ENCODE assay signal across 23 cellular contexts in genomic region chr7:46156835-46157234, GRCh38.
DNase-seq lines count a peak whose midpoint lies in the region; ATAC-seq, FAIRE-seq and TF ChIP-seq lines count a peak whose summit lies in the region.
"Had no signal": no experiment of that assay in that cellular context is flagged by ENCODE, and none has a peak within 500 bp of the region (broad histone marks: within the 10 kb centered on the region; RNA-seq: fewer than 3 reads in every experiment).

No MANE protein-coding gene starts in this region.

- no peak; a peak in 1 of 4 replicates for TF ChIP-seq EP300 in SK-N-SH (IDR thresholded peaks at IDR 0.05; ENCODE audit: borderline replicate concordance in 1 of 2, low read depth in 1 of 2, low read length in 1 of 2)

- H3K4me3 Mint-ChIP-seq in astrocyte (ENCODE audit: unreplicated experiment) (no peak overlapping the region), Caco-2 (ENCODE audit: unreplicated experiment) (no peak overlapping the region)
- H3K4me3 Mint-ChIP-seq: B cell; CD4-positive, alpha-beta T cell; CD8-positive, alpha-beta T cell had no signal

- no peak overlapping the region for H3K9ac ChIP-seq in SK-N-SH
- H3K9ac ChIP-seq in astrocyte (ENCODE audit: low read length) = no peak overlapping the region
- H3K9ac ChIP-seq: BLaER1 treated with 17β-estradiol and CSF1 and Interleukin-3, amounts not matched to agents 10 nM and 100 nM had no signal

- H3K79me2 ChIP-seq in SK-N-SH (ENCODE audit: insufficient read depth) (no peaks in the 10 kb centered on the region), astrocyte (ENCODE audit: insufficient read depth, low read length) (no peaks in the 10 kb centered on the region)

- no peak for TF ChIP-seq CTCF in SK-N-SH (IDR thresholded peaks at IDR 0.05)
- TF ChIP-seq CTCF in astrocyte (IDR thresholded peaks at IDR 0.05; ENCODE audit: insufficient read depth, low read depth, low read length) = no peak
- TF ChIP-seq CTCF in fibroblast of pulmonary artery (IDR thresholded peaks at IDR 0.05; ENCODE audit: low read length, missing control alignments) = no peak
- no peak for TF ChIP-seq CTCF in Caco-2 (IDR thresholded peaks at IDR 0.05; ENCODE audit: insufficient read depth in 1 of 2, low read depth in 1 of 2, low read length in 1 of 2, severe bottlenecking in 1 of 2, unreplicated experiment in 1 of 2)

- no peak overlapping the region for H3K27ac Mint-ChIP-seq in astrocyte (ENCODE audit: unreplicated experiment)
- no peak overlapping the region for H3K27ac Mint-ChIP-seq in Caco-2 (ENCODE audit: unreplicated experiment)
- H3K27ac Mint-ChIP-seq: B cell; CD4-positive, alpha-beta T cell; CD8-positive, alpha-beta T cell had no signal

- peaks cover 0 to 3% of the 10 kb centered on the region in 2 experiments; a peak in 1 of 4 replicates for H3K4me1 ChIP-seq in SK-N-SH (ENCODE audit: control insufficient read depth in 1 of 2, insufficient read depth in 2 of 2, low read depth in 1 of 2, low read length in 1 of 2)
- H3K4me1 ChIP-seq in astrocyte (ENCODE audit: insufficient read depth, low read length) = no peaks in the 10 kb centered on the region
- H3K4me1 ChIP-seq in Caco-2 = peaks cover 21% of the 10 kb centered on the region

- TF ChIP-seq POLR2A in GM12892 (IDR thresholded peaks at IDR 0.05; ENCODE audit: low read depth, low read length) = no peak

- H3K4me2 ChIP-seq in SK-N-SH (no peak overlapping the region), astrocyte (ENCODE audit: low read length) (no peak overlapping the region)
- H3K4me2 ChIP-seq: A549; BLaER1 treated with 17β-estradiol and CSF1 and Interleukin-3, amounts not matched to agents 10 nM and 100 nM had no signal

- FAIRE-seq in GM12892 (lab: Jason Lieb, UNC) (peak; percentile 9), astrocyte (lab: Jason Lieb, UNC) (peak; percentile 55)
- FAIRE-seq: A549, G401.6, GM12891, GM18507 had no signal

- H3K9me2 ChIP-seq in SK-N-SH = no peaks in the 10 kb centered on the region

- H3K27ac ChIP-seq in SK-N-SH (ENCODE audit: low read depth in 2 of 2, low read length in 1 of 2) (no peak overlapping the region), astrocyte (ENCODE audit: low read depth, low read length) (no peak overlapping the region)
- H3K27ac ChIP-seq: 22Rv1; A549; BLaER1 treated with 17β-estradiol and CSF1 and Interleukin-3, amounts not matched to agents 10 nM and 100 nM; C4-2B had no signal

- no peaks in the 10 kb centered on the region for H3K36me3 ChIP-seq in SK-N-SH (replicated peaks in 1 of 2; ENCODE audit: control insufficient read depth in 1 of 2, insufficient read depth in 2 of 2, low read length in 1 of 2)
- no peaks in the 10 kb centered on the region for H3K36me3 ChIP-seq in astrocyte (ENCODE audit: insufficient read depth, low read length)
- H3K36me3 ChIP-seq in Caco-2 (ENCODE audit: control insufficient read depth, insufficient read depth, low read length) = no peaks in the 10 kb centered on the region
- H3K36me3 ChIP-seq: BLaER1 treated with 17β-estradiol and CSF1 and Interleukin-3, amounts not matched to agents 10 nM and 100 nM had no signal

- no peak for TF ChIP-seq RAD21 in SK-N-SH (IDR thresholded peaks at IDR 0.05; ENCODE audit: low read length)

- no TSS peak for BruUV-seq in Caco-2 (replicated peaks; lab: Mats Ljungman, UMichigan)

- H3K9me3 ChIP-seq in SK-N-SH (no peaks in the 10 kb centered on the region), astrocyte (ENCODE audit: insufficient read depth, low read depth, low read length) (no peaks in the 10 kb centered on the region), Caco-2 (no peaks in the 10 kb centered on the region)
- H3K9me3 ChIP-seq: A549; BLaER1 treated with 17β-estradiol and CSF1 and Interleukin-3, amounts not matched to agents 10 nM and 100 nM had no signal

- H2AFZ ChIP-seq in SK-N-SH (ENCODE audit: low read depth) (no peak overlapping the region), astrocyte (ENCODE audit: low read depth, low read length) (no peak overlapping the region)

- WGBS in SK-N-SH (ENCODE audit: low lambda C conversion rate) = 46% methylated on average over 2 of the region's 2 CpGs

- H4K20me1 ChIP-seq in SK-N-SH (ENCODE audit: insufficient read depth) (no peaks in the 10 kb centered on the region), astrocyte (ENCODE audit: insufficient read depth, low read length) (no peaks in the 10 kb centered on the region)
- H4K20me1 ChIP-seq: BLaER1 treated with 17β-estradiol and CSF1 and Interleukin-3, amounts not matched to agents 10 nM and 100 nM had no signal

- no peaks in the 10 kb centered on the region for H3K36me3 Mint-ChIP-seq in astrocyte (ENCODE audit: low read depth, unreplicated experiment)
- H3K36me3 Mint-ChIP-seq in Caco-2 (ENCODE audit: insufficient read depth, unreplicated experiment) = no peaks in the 10 kb centered on the region
- H3K36me3 Mint-ChIP-seq: CD8-positive, alpha-beta T cell had no signal

- ATAC-seq in GM21786 (IDR thresholded peaks at IDR 0.05; ENCODE audit: unreplicated experiment) = no peak
- ATAC-seq: A549; CD8-positive, alpha-beta T cell had no signal

- no peak for DNase-seq in GM12892 (ENCODE audit: insufficient read length)
- no peak for DNase-seq in SK-N-SH
- DNase-seq in astrocyte (ENCODE audit: low read depth) = no peak
- peak; percentile 24 for DNase-seq in fibroblast of pulmonary artery (ENCODE audit: low read depth)
- DNase-seq in DMS153 treated with DMSO at 0.1 percent for 48 hours (lab: John Stamatoyannopoulos, UW; ENCODE audit: unreplicated experiment) = no peak
- DNase-seq in stimulated activated CD4-positive, alpha-beta T cell treated with anti-CD3 and anti-CD28 coated beads, Interleukin-1b, Interleukin-23, amount 100 ng/mL, for 48 hours = no peak
- DNase-seq in Caco-2 = no peak
- DNase-seq: AML-193; CD4-positive, alpha-beta T cell; CD8-positive, alpha-beta T cell; DMS 273 treated with DMSO at 0.1 percent for 48 hours; DMS153; DMS79 treated with DMSO at 0.1 percent for 48 hours; GF-D8 had no signal

- H3K4me3 ChIP-seq in SK-N-SH (ENCODE audit: low read depth in 2 of 2, low read length in 1 of 2) (no peak overlapping the region), astrocyte (ENCODE audit: insufficient read depth, low read depth, low read length) (no peak overlapping the region), fibroblast of pulmonary artery (replicated peaks; ENCODE audit: low read depth, low read length) (no peak overlapping the region), Caco-2 (ENCODE audit: low read depth, low read length) (no peak overlapping the region)
- H3K4me3 ChIP-seq: A549; BLaER1 treated with 17β-estradiol and CSF1 and Interleukin-3, amounts not matched to agents 10 nM and 100 nM had no signal

- H3K4me1 Mint-ChIP-seq in astrocyte (ENCODE audit: low read depth, unreplicated experiment) = peaks cover 9% of the 10 kb centered on the region
- H3K4me1 Mint-ChIP-seq in Caco-2 (ENCODE audit: low read depth, unreplicated experiment) = peaks cover 6% of the 10 kb centered on the region
- H3K4me1 Mint-ChIP-seq: B cell had no signal

- POLR2A ChIA-PET in SK-N-SH (lab: Yijun Ruan, JAX) = no interaction called here
- POLR2A ChIA-PET in Caco-2 (lab: Charles Lee) = no interaction called here

- H3K27me3 Mint-ChIP-seq in astrocyte (ENCODE audit: low read depth, unreplicated experiment) (no peaks in the 10 kb centered on the region), Caco-2 (ENCODE audit: insufficient read depth, unreplicated experiment) (no peaks in the 10 kb centered on the region)
- H3K27me3 Mint-ChIP-seq: CD4-positive, alpha-beta T cell had no signal

- intact Hi-C loops in Caco-2 (cut with micrococcal nuclease; ENCODE audit: unreplicated experiment) = no loop called here

- no peaks in the 10 kb centered on the region for H3K27me3 ChIP-seq in SK-N-SH (ENCODE audit: insufficient read depth)
- no peaks in the 10 kb centered on the region for H3K27me3 ChIP-seq in astrocyte (ENCODE audit: insufficient read depth, low read length)
- no peaks in the 10 kb centered on the region for H3K27me3 ChIP-seq in Caco-2 (replicated peaks; ENCODE audit: control insufficient read depth, insufficient read depth, low read length)
- H3K27me3 ChIP-seq: BLaER1 treated with 17β-estradiol and CSF1 and Interleukin-3, amounts not matched to agents 10 nM and 100 nM had no signal

- CTCF ChIA-PET in SK-N-SH (lab: Yijun Ruan, JAX) (interaction anchor here (0.6 to 1.0 kb wide), 2 partner anchors 12 to 1024 kb away, joined by 3 read pairs; no protein-coding TSS in a partner anchor), Caco-2 (lab: Charles Lee) (no interaction called here)

- H3F3A ChIP-seq in SK-N-SH (replicated peaks; ENCODE audit: insufficient read depth) = peaks cover 2% of the 10 kb centered on the region

- H3K9me3 Mint-ChIP-seq in astrocyte (ENCODE audit: unreplicated experiment) (peaks cover 3% of the 10 kb centered on the region), Caco-2 (ENCODE audit: unreplicated experiment) (no peaks in the 10 kb centered on the region)
- H3K9me3 Mint-ChIP-seq: CD8-positive, alpha-beta T cell had no signal

TF ChIP-seq in SK-N-SH, 30 proteins besides CTCF, POLR2A, EP300 and RAD21:
- TF ChIP-seq SIN3A (IDR thresholded peaks at IDR 0.05; ENCODE audit: borderline replicate concordance, low read depth, low read length) = no peak
- TF ChIP-seq, protein P1, sequence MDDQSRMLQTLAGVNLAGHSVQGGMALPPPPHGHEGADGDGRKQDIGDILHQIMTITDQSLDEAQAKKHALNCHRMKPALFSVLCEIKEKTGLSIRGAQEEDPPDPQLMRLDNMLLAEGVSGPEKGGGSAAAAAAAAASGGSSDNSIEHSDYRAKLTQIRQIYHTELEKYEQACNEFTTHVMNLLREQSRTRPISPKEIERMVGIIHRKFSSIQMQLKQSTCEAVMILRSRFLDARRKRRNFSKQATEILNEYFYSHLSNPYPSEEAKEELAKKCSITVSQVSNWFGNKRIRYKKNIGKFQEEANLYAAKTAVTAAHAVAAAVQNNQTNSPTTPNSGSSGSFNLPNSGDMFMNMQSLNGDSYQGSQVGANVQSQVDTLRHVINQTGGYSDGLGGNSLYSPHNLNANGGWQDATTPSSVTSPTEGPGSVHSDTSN (IDR thresholded peaks at IDR 0.05) = no peak
- no peak for TF ChIP-seq YY1 (IDR thresholded peaks at IDR 0.05; ENCODE audit: low read depth)
- TF ChIP-seq TCF12 (IDR thresholded peaks at IDR 0.05) = peak; percentile 65; the same call in 1 of the 2 replicates
- 0 out of 2 replicates have a peak, but pooled peaks have one; percentile 2 for TF ChIP-seq JUND (IDR thresholded peaks at IDR 0.05)
- TF ChIP-seq, protein P2, sequence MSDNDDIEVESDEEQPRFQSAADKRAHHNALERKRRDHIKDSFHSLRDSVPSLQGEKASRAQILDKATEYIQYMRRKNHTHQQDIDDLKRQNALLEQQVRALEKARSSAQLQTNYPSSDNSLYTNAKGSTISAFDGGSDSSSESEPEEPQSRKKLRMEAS (IDR thresholded peaks at IDR 0.05; ENCODE audit: low read depth) = no peak
- TF ChIP-seq CHD2 (IDR thresholded peaks at IDR 0.05; ENCODE audit: low read length, partially characterized antibody) = no peak
- TF ChIP-seq GATA2 (CRISPR knock-in tag; IDR thresholded peaks at IDR 0.05) = no peak
